26 cellular contexts compared by ENCODE assay signal in the genomic region with DNA sequence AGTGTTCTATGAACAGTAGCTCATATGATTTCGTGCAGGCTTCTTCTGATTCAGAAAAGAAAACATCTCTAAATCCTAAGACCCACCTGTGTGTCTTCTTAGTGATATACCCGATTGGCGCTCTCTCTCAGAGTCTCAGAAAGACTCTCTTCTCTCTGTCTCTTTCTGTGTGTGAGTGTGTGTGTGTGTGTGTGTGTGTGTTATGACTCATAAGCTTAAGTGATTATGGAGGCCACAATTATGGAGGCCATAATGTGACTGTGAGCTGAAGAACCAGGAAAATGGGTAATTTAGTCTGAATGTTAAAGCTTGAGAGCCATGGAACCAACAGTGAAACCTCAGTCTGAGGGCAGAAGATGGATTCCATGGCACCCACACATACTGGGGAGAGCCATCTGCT.
"Had no signal": no experiment of that assay in that cellular context is flagged by ENCODE, and none has a peak within 500 bp of the region (broad histone marks: within the 10 kb centered on the region; RNA-seq: fewer than 3 reads in every experiment).

No MANE protein-coding gene starts in this region.

- H3K9me3 ChIP-seq: pancreas, psoas muscle, upper lobe of right lung had no signal

- H3K4me1 ChIP-seq: pancreas, psoas muscle, sigmoid colon, stomach, tibial artery, upper lobe of right lung had no signal

- H3K27me3 ChIP-seq: pancreas, sigmoid colon, stomach, tibial artery, upper lobe of right lung had no signal

- H3K4me3 Mint-ChIP-seq: activated CD8-positive, alpha-beta T cell treated with anti-CD3 and anti-CD28 coated beads, Interleukin-2, amount 10 ng/mL, durations not matched to agents 7 days and 5 days; activated naive CD4-positive, alpha-beta T cell treated with anti-CD3 and anti-CD28 coated beads, Interleukin-2, amount 10 ng/mL, durations not matched to agents 7 days and 5 days; activated T-cell treated with anti-CD3 and anti-CD28 coated beads, Interleukin-2, amount 50 U/mL, for 72 hours; central memory CD8-positive, alpha-beta T cell; dendritic cell treated with granulocyte-macrophage colony-stimulating factor and Interleukin-4, amounts not matched to agents 40 ng/mL and 50 ng/mL, for 4 days; endodermal cell; naive thymus-derived CD8-positive, alpha-beta T cell; neural crest cell; stimulated activated effector memory CD8-positive, alpha-beta T cell treated with anti-CD3 and anti-CD28 coated beads, Interleukin-12 subunit alpha, Interleukin-12 subunit beta, amount 100 ng/mL, for 72 hours; T-cell had no signal

- H3K27me3 Mint-ChIP-seq: activated naive CD4-positive, alpha-beta T cell treated with anti-CD3 and anti-CD28 coated beads, Interleukin-2, amount 10 ng/mL, durations not matched to agents 7 days and 5 days; central memory CD8-positive, alpha-beta T cell; dendritic cell treated with granulocyte-macrophage colony-stimulating factor and Interleukin-4, amounts not matched to agents 40 ng/mL and 50 ng/mL, for 4 days had no signal

- ATAC-seq: activated CD8-positive, alpha-beta T cell treated with anti-CD3 and anti-CD28 coated beads, Interleukin-2, amount 10 ng/mL, durations not matched to agents 7 days and 5 days; activated T-cell treated with anti-CD3 and anti-CD28 coated beads, Interleukin-2, amount 50 U/mL, for 72 hours; esophagus mucosa; left colon; naive thymus-derived CD8-positive, alpha-beta T cell; pancreas; psoas muscle; stimulated activated effector memory CD8-positive, alpha-beta T cell treated with anti-CD3 and anti-CD28 coated beads, Interleukin-12 subunit alpha, Interleukin-12 subunit beta, amount 100 ng/mL, for 72 hours; T-cell; upper lobe of right lung had no signal

- H3K4me3 ChIP-seq: pancreas, psoas muscle, sigmoid colon, stomach, tibial artery, upper lobe of right lung had no signal

- H3K27ac ChIP-seq: pancreas, psoas muscle, sigmoid colon, stomach, tibial artery, upper lobe of right lung had no signal

- H3K36me3 Mint-ChIP-seq: activated naive CD4-positive, alpha-beta T cell treated with anti-CD3 and anti-CD28 coated beads, Interleukin-2, amount 10 ng/mL, durations not matched to agents 7 days and 5 days; stimulated activated effector memory CD8-positive, alpha-beta T cell treated with anti-CD3 and anti-CD28 coated beads, Interleukin-12 subunit alpha, Interleukin-12 subunit beta, amount 100 ng/mL, for 72 hours; T-cell had no signal

- H3K27ac Mint-ChIP-seq: activated CD8-positive, alpha-beta T cell treated with anti-CD3 and anti-CD28 coated beads, Interleukin-2, amount 10 ng/mL, durations not matched to agents 7 days and 5 days; activated naive CD4-positive, alpha-beta T cell treated with anti-CD3 and anti-CD28 coated beads, Interleukin-2, amount 10 ng/mL, durations not matched to agents 7 days and 5 days; dendritic cell treated with granulocyte-macrophage colony-stimulating factor and Interleukin-4, amounts not matched to agents 40 ng/mL and 50 ng/mL, for 4 days; endodermal cell; naive thymus-derived CD8-positive, alpha-beta T cell; T-cell had no signal

- H3K9me3 Mint-ChIP-seq: activated T-cell treated with anti-CD3 and anti-CD28 coated beads, Interleukin-2, amount 50 U/mL, for 72 hours; central memory CD8-positive, alpha-beta T cell; neural crest cell; stimulated activated effector memory CD8-positive, alpha-beta T cell treated with anti-CD3 and anti-CD28 coated beads, Interleukin-12 subunit alpha, Interleukin-12 subunit beta, amount 100 ng/mL, for 72 hours had no signal

- H3K36me3 ChIP-seq: pancreas, sigmoid colon, stomach, tibial artery, upper lobe of right lung had no signal

- DNase-seq: activated CD4-positive, alpha-beta T cell treated with anti-CD3 and anti-CD28 coated beads for 48 hours; activated CD4-positive, CD25-positive, alpha-beta regulatory T cell; activated CD8-positive, alpha-beta T cell treated with anti-CD3 and anti-CD28 coated beads, Interleukin-2, amount 10 ng/mL, durations not matched to agents 7 days and 5 days; activated effector memory CD4-positive, alpha-beta T cell treated with anti-CD3 and anti-CD28 coated beads, Interleukin-2, amount 50 U/mL, for 16 hours; activated naive CD4-positive, alpha-beta T cell treated with anti-CD3 and anti-CD28 coated beads, Interleukin-2, amount 10 ng/mL, durations not matched to agents 7 days and 5 days; activated T-cell treated with anti-CD3 and anti-CD28 coated beads for 4 hours; activated T-cell treated with anti-CD3 and anti-CD28 coated beads, Interleukin-2, amount 50 U/mL, for 72 hours; anterior cingulate cortex; endodermal cell; left colon; naive thymus-derived CD8-positive, alpha-beta T cell; nucleus accumbens; pancreas; psoas muscle; sigmoid colon; small intestine; stimulated activated CD4-positive, alpha-beta T cell treated with anti-CD3 and anti-CD28 coated beads, Interleukin-4, amount 100 ng/mL, for 24 hours; stomach; T-cell; tibial artery; upper lobe of right lung had no signal
